Comparison of ENCODE assay signal across 24 cellular contexts in genomic region chr4:163666335-163666888, GRCh38.
DNase-seq lines count a peak whose midpoint lies in the region; ATAC-seq, FAIRE-seq and TF ChIP-seq lines count a peak whose summit lies in the region.
"Had no signal": no experiment of that assay in that cellular context is flagged by ENCODE, and none has a peak within 500 bp of the region (broad histone marks: within the 10 kb centered on the region; RNA-seq: fewer than 3 reads in every experiment).

No MANE protein-coding gene starts in this region.

- no peak overlapping the region for H2AFZ ChIP-seq in mammary epithelial cell (ENCODE audit: low read depth, low read length)
- H2AFZ ChIP-seq: parathyroid adenoma had no signal

- intact Hi-C loops in dendritic cell treated with granulocyte-macrophage colony-stimulating factor and Interleukin-4, amounts not matched to agents 40 ng/mL and 50 ng/mL, for 4 days (cut with micrococcal nuclease), result loop anchor here (5.0 kb wide), 1 partner anchor 184 kb away; no protein-coding TSS in a partner anchor
- intact Hi-C loops in mammary epithelial cell (cut with micrococcal nuclease), result no loop called here

- H3K27ac Mint-ChIP-seq in dendritic cell treated with granulocyte-macrophage colony-stimulating factor and Interleukin-4, amounts not matched to agents 40 ng/mL and 50 ng/mL, for 4 days, result peak overlapping the region; percentile 96
- H3K27ac Mint-ChIP-seq: T-helper 2 cell treated with Interferon-gamma antibody and Interleukin-4, amounts not matched to agents 5 μg/mL and 100 μg/mL, for 36 hours had no signal

- H4K20me1 ChIP-seq in BLaER1 treated with 17β-estradiol and CSF1 and Interleukin-3, amounts not matched to agents 10 nM and 100 nM, result no peaks in the 10 kb centered on the region
- no peaks in the 10 kb centered on the region for H4K20me1 ChIP-seq in mammary epithelial cell (ENCODE audit: insufficient read depth, low read length)

- no peaks in the 10 kb centered on the region for H3K27me3 ChIP-seq in BLaER1 treated with 17β-estradiol and CSF1 and Interleukin-3, amounts not matched to agents 10 nM and 100 nM
- no peaks in the 10 kb centered on the region for H3K27me3 ChIP-seq in mammary epithelial cell (ENCODE audit: insufficient read depth, low read length)
- H3K27me3 ChIP-seq: BE2C, esophagus squamous epithelium, heart right ventricle, uterus had no signal

- in situ Hi-C loops in mammary epithelial cell (cut with MboI; ENCODE audit: low sequenced_read_pairs in 2 of 2), result no loop called here

- H3K36me3 Mint-ChIP-seq in dendritic cell treated with granulocyte-macrophage colony-stimulating factor and Interleukin-4, amounts not matched to agents 40 ng/mL and 50 ng/mL, for 4 days (ENCODE audit: low read depth), result no peaks in the 10 kb centered on the region

- no peaks in the 10 kb centered on the region for H3K9me3 Mint-ChIP-seq in dendritic cell treated with granulocyte-macrophage colony-stimulating factor and Interleukin-4, amounts not matched to agents 40 ng/mL and 50 ng/mL, for 4 days
- H3K9me3 Mint-ChIP-seq: T-helper 2 cell treated with Interferon-gamma antibody and Interleukin-4, amounts not matched to agents 5 μg/mL and 100 μg/mL, for 36 hours had no signal

- H3K4me1 ChIP-seq in BLaER1 treated with 17β-estradiol and CSF1 and Interleukin-3, amounts not matched to agents 10 nM and 100 nM, result peaks cover 39 to 71% (median 55%) of the 10 kb centered on the region in 10 experiments
- no peaks in the 10 kb centered on the region for H3K4me1 ChIP-seq in mammary epithelial cell (ENCODE audit: insufficient read depth, low read length)
- H3K4me1 ChIP-seq: BE2C, esophagus squamous epithelium, parathyroid adenoma, uterus had no signal

- H3K9me3 ChIP-seq in BLaER1 treated with 17β-estradiol and CSF1 and Interleukin-3, amounts not matched to agents 10 nM and 100 nM (replicated peaks in 1 of 11), result no peaks in the 10 kb centered on the region
- H3K9me3 ChIP-seq in mammary epithelial cell (replicated peaks; ENCODE audit: insufficient read depth, low read length), result no peaks in the 10 kb centered on the region
- H3K9me3 ChIP-seq: BE2C, esophagus squamous epithelium, heart right ventricle, mucosa of descending colon, uterus had no signal

- peak; percentile 78 for FAIRE-seq in GM19239 (lab: Jason Lieb, UNC)
- FAIRE-seq: H54, HepG2, keratinocyte had no signal

- DNase-seq in GM19239 (ENCODE audit: insufficient read length, low spot score), result no peak
- DNase-seq in SIG-M5 (lab: John Stamatoyannopoulos, UW), result peak; percentile 33
- no peak for DNase-seq in C1 segment of cervical spinal cord (lab: John Stamatoyannopoulos, UW)
- no peak for DNase-seq in GM19238 (ENCODE audit: insufficient read length, low spot score)
- DNase-seq in mammary epithelial cell, result no peak
- DNase-seq: BE2C; dermis blood vessel endothelial cell; EL; esophagus squamous epithelium; heart right ventricle; mucosa of descending colon; NCI-H1417 treated with DMSO at 0.1 percent for 48 hours; NCI-H345; stimulated activated naive CD8-positive, alpha-beta T cell treated with anti-CD3 and anti-CD28 coated beads, Interleukin-15, Interleukin-2, amounts not matched to agents 100 U/mL and 50 U/mL, for 24 hours; uterus had no signal

- dilution Hi-C loops in mammary epithelial cell (cut with HindIII; ENCODE audit: low sequenced_read_pairs), result no loop called here

- H3K79me2 ChIP-seq in mammary epithelial cell (ENCODE audit: insufficient read depth, low read length), result no peaks in the 10 kb centered on the region
- H3K79me2 ChIP-seq: parathyroid adenoma had no signal

- no peaks in the 10 kb centered on the region for H3K36me3 ChIP-seq in BLaER1 treated with 17β-estradiol and CSF1 and Interleukin-3, amounts not matched to agents 10 nM and 100 nM
- H3K36me3 ChIP-seq in mammary epithelial cell (ENCODE audit: insufficient read depth, low read length), result no peaks in the 10 kb centered on the region
- H3K36me3 ChIP-seq: BE2C, esophagus squamous epithelium, heart right ventricle, uterus had no signal

- no peak for TF ChIP-seq CTCF in mammary epithelial cell (conservative IDR thresholded peaks at IDR 0.05 in 1 of 2, IDR thresholded peaks at IDR 0.05 in 1 of 2; ENCODE audit: extremely low read depth in 1 of 2, insufficient read depth in 1 of 2, low read depth in 1 of 2, low read length in 2 of 2)

- peaks cover 53% of the 10 kb centered on the region for H3K4me1 Mint-ChIP-seq in dendritic cell treated with granulocyte-macrophage colony-stimulating factor and Interleukin-4, amounts not matched to agents 40 ng/mL and 50 ng/mL, for 4 days (ENCODE audit: low read depth)

- no peaks in the 10 kb centered on the region for H3K27me3 Mint-ChIP-seq in dendritic cell treated with granulocyte-macrophage colony-stimulating factor and Interleukin-4, amounts not matched to agents 40 ng/mL and 50 ng/mL, for 4 days

- peak overlapping the region in 8 of 11 experiments; percentile 55 to 95 (median 86); a peak in 16 of 22 replicates for H3K27ac ChIP-seq in BLaER1 treated with 17β-estradiol and CSF1 and Interleukin-3, amounts not matched to agents 10 nM and 100 nM
- no peak overlapping the region for H3K27ac ChIP-seq in mammary epithelial cell (ENCODE audit: insufficient read depth, low read depth, low read length)
- H3K27ac ChIP-seq: parathyroid adenoma, uterus had no signal

- peak overlapping the region; percentile 19 to 95 (median 67); a peak in 19 of 22 replicates for H3K4me2 ChIP-seq in BLaER1 treated with 17β-estradiol and CSF1 and Interleukin-3, amounts not matched to agents 10 nM and 100 nM
- no peak overlapping the region for H3K4me2 ChIP-seq in mammary epithelial cell (ENCODE audit: insufficient read depth, low read depth, low read length)

- no peak overlapping the region for H3K4me3 ChIP-seq in BLaER1 treated with 17β-estradiol and CSF1 and Interleukin-3, amounts not matched to agents 10 nM and 100 nM
- H3K4me3 ChIP-seq in mammary epithelial cell (replicated peaks in 1 of 3; ENCODE audit: insufficient read depth in 1 of 3, low read depth in 2 of 3, low read length in 3 of 3), result no peak overlapping the region
- H3K4me3 ChIP-seq: esophagus squamous epithelium, mucosa of descending colon, skin epidermis, uterus had no signal

- no TSS peak for BruUV-seq in mammary epithelial cell (replicated peaks; lab: Mats Ljungman, UMichigan)

- CTCF ChIA-PET in mammary epithelial cell (lab: Charles Lee; ENCODE audit: low non-redundant PET), result no interaction called here

- H3K4me3 Mint-ChIP-seq in dendritic cell treated with granulocyte-macrophage colony-stimulating factor and Interleukin-4, amounts not matched to agents 40 ng/mL and 50 ng/mL, for 4 days, result peak overlapping the region; percentile 34
- H3K4me3 Mint-ChIP-seq: T-helper 2 cell treated with Interferon-gamma antibody and Interleukin-4, amounts not matched to agents 5 μg/mL and 100 μg/mL, for 36 hours had no signal

- peak overlapping the region in 6 of 11 experiments; percentile 54 to 88 (median 75); a peak in 11 of 22 replicates for H3K9ac ChIP-seq in BLaER1 treated with 17β-estradiol and CSF1 and Interleukin-3, amounts not matched to agents 10 nM and 100 nM
- no peak overlapping the region for H3K9ac ChIP-seq in mammary epithelial cell (ENCODE audit: insufficient read depth, low read length)
- H3K9ac ChIP-seq: parathyroid adenoma had no signal

- no peak for ATAC-seq in HG02981 (IDR thresholded peaks at IDR 0.05; ENCODE audit: unreplicated experiment)
- ATAC-seq: HepG2, mucosa of descending colon had no signal
